8 cellular contexts compared by ENCODE assay signal in genomic region chr17:35588196-35588920, GRCh38. TPM values are rescaled to one million over a fixed set of nuclear protein-coding genes. Genes with fewer than 3 reads are reported as not detected.
DNase-seq lines count a peak whose midpoint lies in the region; ATAC-seq, FAIRE-seq and TF ChIP-seq lines count a peak whose summit lies in the region.

No MANE protein-coding gene starts in this region.

- no peaks in the 10 kb centered on the region for H3K9me3 ChIP-seq in ovary

- peak; percentile 18 for DNase-seq in DMS 273 (lab: John Stamatoyannopoulos, UW; ENCODE audit: unreplicated experiment)
- no peak for DNase-seq in DMS 273 treated with DMSO at 0.1 percent for 48 hours (lab: John Stamatoyannopoulos, UW)
- peak; percentile 75 for DNase-seq in RCC 7860 (ENCODE audit: low spot score)
- peak; percentile 98 for DNase-seq in epithelial cell of esophagus (ENCODE audit: low read depth)
- no peak for DNase-seq in ovary
- no peak for DNase-seq in SHP77 treated with DMSO at 0.1 percent for 48 hours (lab: John Stamatoyannopoulos, UW)
- no peak for DNase-seq in KG1 (lab: John Stamatoyannopoulos, UW)

- 60 to 63% (median 63%) methylated on average over 12 of the region's 12 CpGs for WGBS in ovary, 3 donors

- H3K4me1 ChIP-seq in ovary (ENCODE audit: insufficient read depth), result peaks cover 7% of the 10 kb centered on the region

- intact Hi-C loops in ovary (cut with DNase I), result no loop called here

- TF ChIP-seq CTCF in epithelial cell of esophagus (IDR thresholded peaks at IDR 0.05; ENCODE audit: insufficient read depth, low read depth, low read length, missing control alignments) (no peak), ovary (IDR thresholded peaks at IDR 0.05) (no peak)

- H3K27ac ChIP-seq in ovary, result no peak overlapping the region

- peak overlapping the region; percentile 94 for H3K4me3 ChIP-seq in epithelial cell of esophagus (ENCODE audit: low read length)
- peak overlapping the region; percentile 93 for H3K4me3 ChIP-seq in ovary

- no peaks in the 10 kb centered on the region for H3K36me3 ChIP-seq in ovary

- no peak for TF ChIP-seq EP300 in ovary (IDR thresholded peaks at IDR 0.05)

- TF ChIP-seq POLR2A in ovary (IDR thresholded peaks at IDR 0.05), result no peak

- peak; percentile 85 for FAIRE-seq in RCC 7860 (lab: Jason Lieb, UNC)

- no peak for ATAC-seq in HG03045 (IDR thresholded peaks at IDR 0.05; ENCODE audit: unreplicated experiment)

- no peaks in the 10 kb centered on the region for H3K27me3 ChIP-seq in ovary

RNA-seq across cellular contexts. Expression of gene AP2B1, which starts 1.2 kb away (rescaled TPM):
- 100 to 1,000 TPM in 5 of 7 donors, 10 to 100 TPM in 2; 48.3 to 170 (median 139) TPM for total RNA-seq in ovary
- 100 to 1,000 TPM in 1 of 2 donors, 10 to 100 TPM in 1; 42.6 to 164 TPM for polyA plus RNA-seq in ovary

RNA-seq across cellular contexts. Expression of gene PEX12, which starts 10.0 kb away (rescaled TPM):
- 1 to 10 TPM; 4.0 to 9.3 (median 6.5) TPM for total RNA-seq in ovary
- polyA plus RNA-seq in ovary, result 1 to 10 TPM; 6.2 to 9.8 TPM

RNA-seq across cellular contexts. Expression of gene SLFN14, which starts 27.7 kb away (rescaled TPM):
- total RNA-seq in ovary, result not detected
- polyA plus RNA-seq in ovary, result not detected

RNA-seq across cellular contexts. Expression of gene SLFN12L, which starts 50.9 kb away (rescaled TPM):
- 1 to 10 TPM in 2 of 7 donors, under 1 TPM in 5; 0.23 to 1.2 (median 0.79) TPM for total RNA-seq in ovary
- 1 to 10 TPM in 1 of 2 donors, under 1 TPM in 1; 0.53 to 1.2 TPM for polyA plus RNA-seq in ovary

Comparison
In these comparisons a context has a peak if more than half of its experiments do, and no peak if none do; other contexts are left out.
1. DNase-seq: peak in DMS 273 (single experiment), RCC 7860 (single experiment) and epithelial cell of esophagus (single experiment); none in DMS 273 treated with DMSO at 0.1 percent for 48 hours (single experiment), ovary (0 of 5), SHP77 treated with DMSO at 0.1 percent for 48 hours (single experiment) and KG1 (single experiment).